12 cellular contexts compared by ENCODE assay signal in the genomic region with DNA sequence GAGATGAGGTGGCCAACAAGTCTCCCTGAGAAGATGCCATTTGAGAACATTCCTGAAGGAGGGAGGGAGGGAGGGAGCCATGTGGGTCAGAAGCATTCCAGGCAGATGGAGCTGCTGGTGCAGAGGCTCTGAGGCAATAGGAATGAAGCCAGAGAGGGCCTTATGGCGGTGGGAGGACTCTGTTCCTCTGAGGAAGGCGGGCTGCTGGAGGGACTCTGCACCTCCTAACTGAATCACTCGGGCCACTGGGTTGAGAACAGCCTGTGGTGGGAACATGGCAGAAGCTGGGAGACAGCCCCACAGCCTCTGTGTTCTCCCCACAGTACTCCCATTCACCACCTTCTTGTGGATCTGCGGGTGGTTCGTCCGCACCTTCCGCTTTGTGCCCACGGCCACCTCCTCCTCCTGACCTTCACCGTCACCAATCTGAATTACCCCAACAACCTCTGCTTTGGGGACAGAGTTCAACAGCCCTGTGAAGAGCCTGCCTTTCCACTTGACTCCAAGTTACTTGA. TPM values are rescaled to one million over a fixed set of nuclear protein-coding genes. Genes with fewer than 3 reads are reported as not detected.
A peak's percentile ranks its signal among the peaks of the same experiment; 100 is the strongest.
DNase-seq lines count a peak whose midpoint lies in the region; ATAC-seq lines count a peak whose summit lies in the region.
"Had no signal": no experiment of that assay in that cellular context is flagged by ENCODE, and none has a peak within 500 bp of the region (broad histone marks: within the 10 kb centered on the region; RNA-seq: fewer than 3 reads in every experiment).

No MANE protein-coding gene starts in this region.

- H4K91ac ChIP-seq in mesenchymal stem cell (ENCODE audit: low read length), result no peak overlapping the region

- H3K4ac ChIP-seq in mesenchymal stem cell (ENCODE audit: low read depth in 1 of 2, low read length in 2 of 2), result no peak overlapping the region

- H3K4me2 ChIP-seq in mesenchymal stem cell (ENCODE audit: low read length, poor library complexity, severe bottlenecking), result no peak overlapping the region

- no peak overlapping the region for H3K4me3 ChIP-seq in mesenchymal stem cell (ENCODE audit: insufficient read depth in 1 of 2, low read depth in 1 of 2, low read length in 2 of 2)
- H3K4me3 ChIP-seq: sigmoid colon had no signal

- H3K23ac ChIP-seq in mesenchymal stem cell (ENCODE audit: low read length in 2 of 2), result no peak overlapping the region

- H3K79me1 ChIP-seq in mesenchymal stem cell (replicated peaks; ENCODE audit: low read length, poor library complexity, severe bottlenecking), result no peaks in the 10 kb centered on the region

- ATAC-seq in HG03571 (IDR thresholded peaks at IDR 0.05; ENCODE audit: unreplicated experiment), result no peak

- WGBS in mesenchymal stem cell, result 93% methylated on average over 9 of the region's 9 CpGs

- no peak overlapping the region for H3K14ac ChIP-seq in mesenchymal stem cell (ENCODE audit: low read length in 2 of 2)

- H3K9me3 ChIP-seq in mesenchymal stem cell (ENCODE audit: control insufficient read depth, low read length), result peaks cover 5% of the 10 kb centered on the region
- H3K9me3 ChIP-seq: sigmoid colon had no signal

- H2BK12ac ChIP-seq in mesenchymal stem cell (ENCODE audit: low read length in 2 of 2), result no peak overlapping the region

- no peak overlapping the region for H2AFZ ChIP-seq in mesenchymal stem cell (ENCODE audit: low read depth, low read length)

- H2BK120ac ChIP-seq in mesenchymal stem cell (ENCODE audit: low read depth, low read length), result no peak overlapping the region

- no peak overlapping the region for H3K18ac ChIP-seq in mesenchymal stem cell (ENCODE audit: low read depth in 1 of 2, low read length in 2 of 2)

- no peak overlapping the region for H2BK5ac ChIP-seq in mesenchymal stem cell (ENCODE audit: low read depth, low read length, poor library complexity, severe bottlenecking)

- no peak overlapping the region for H2AK5ac ChIP-seq in mesenchymal stem cell (ENCODE audit: low read length, severe bottlenecking)

- peak; percentile 18 for DNase-seq in activated CD8-positive, alpha-beta memory T cell treated with anti-CD3 and anti-CD28 coated beads, Interleukin-2, amount 50 U/mL, for 48 hours
- DNase-seq in activated CD8-positive, alpha-beta memory T cell treated with anti-CD3 and anti-CD28 coated beads, Interleukin-2, amount 50 U/mL, for 4 hours, result no peak
- DNase-seq in dedifferentiated amniotic fluid mesenchymal stem cell (ENCODE audit: extremely low spot score) (peak; percentile 67), mesenchymal stem cell (peak; percentile 35), NCI-H1105 treated with DMSO at 0.1 percent for 48 hours (lab: John Stamatoyannopoulos, UW) (no peak), HT-29 (ENCODE audit: low spot score) (no peak), glomerular visceral epithelial cell (ENCODE audit: extremely low spot score) (no peak)
- DNase-seq: ACHN, amygdala, sigmoid colon had no signal

- no peak overlapping the region for H3K27ac ChIP-seq in mesenchymal stem cell (ENCODE audit: low read length, poor library complexity, severe bottlenecking)
- H3K27ac ChIP-seq: sigmoid colon had no signal

- H3K27me3 ChIP-seq in mesenchymal stem cell (ENCODE audit: control insufficient read depth in 1 of 2, insufficient read depth in 1 of 2, low read length in 2 of 2), result peaks cover 15 to 29% of the 10 kb centered on the region in 2 experiments

- H3K4me1 ChIP-seq in mesenchymal stem cell (ENCODE audit: control insufficient read depth, insufficient read depth, low read depth, low read length), result peaks cover 6% of the 10 kb centered on the region

- H3K9ac ChIP-seq in mesenchymal stem cell (ENCODE audit: low read length), result no peak overlapping the region

- no peaks in the 10 kb centered on the region for H3K36me3 ChIP-seq in mesenchymal stem cell (ENCODE audit: control insufficient read depth in 1 of 2, insufficient read depth in 2 of 2, low read depth in 1 of 2, low read length in 2 of 2)
- H3K36me3 ChIP-seq: sigmoid colon had no signal

- no peak overlapping the region for H4K8ac ChIP-seq in mesenchymal stem cell (ENCODE audit: low read length)

- H2BK15ac ChIP-seq in mesenchymal stem cell (ENCODE audit: low read depth, poor library complexity, severe bottlenecking), result no peak overlapping the region

RNA-seq across cellular contexts. Expression of a gene that starts 2.4 kb away (rescaled TPM):
- 0.03 TPM for polyA plus RNA-seq in mesenchymal stem cell (2013, experiment 1 of 2)
- polyA plus RNA-seq in mesenchymal stem cell (2013, experiment 2 of 2), result 0.04 TPM
- total RNA-seq in HT-29 (2014; rRNA removed; shearing (Covaris generic)), result 64.2 and 65.2 TPM in 2 replicates
- total RNA-seq: Daoy, sigmoid colon had no signal

RNA-seq across cellular contexts. Expression of a gene that starts 18.0 kb away (rescaled TPM):
- not detected for polyA plus RNA-seq in mesenchymal stem cell (2013, experiment 1 of 2)
- polyA plus RNA-seq in mesenchymal stem cell (2013, experiment 2 of 2), result not detected
- 39.0 and 58.2 TPM in 2 replicates for total RNA-seq in HT-29 (2014; rRNA removed; shearing (Covaris generic))
- total RNA-seq: Daoy had no signal

RNA-seq across cellular contexts. Expression of a gene that starts 33.4 kb away (rescaled TPM):
- polyA plus RNA-seq in mesenchymal stem cell (2013, experiment 1 of 2), result 0.06 TPM
- polyA plus RNA-seq in mesenchymal stem cell (2013, experiment 2 of 2), result 0.15 TPM
- not detected in 2 replicates for total RNA-seq in HT-29 (2014; rRNA removed; shearing (Covaris generic))

Comparison
In these comparisons a context has a peak if more than half of its experiments do, and no peak if none do; other contexts are left out.
1. DNase-seq: peak in activated CD8-positive, alpha-beta memory T cell treated with anti-CD3 and anti-CD28 coated beads, Interleukin-2, amount 50 U/mL, for 48 hours (single experiment), dedifferentiated amniotic fluid mesenchymal stem cell (single experiment) and mesenchymal stem cell (single experiment); none in activated CD8-positive, alpha-beta memory T cell treated with anti-CD3 and anti-CD28 coated beads, Interleukin-2, amount 50 U/mL, for 4 hours (single experiment), NCI-H1105 treated with DMSO at 0.1 percent for 48 hours (single experiment), HT-29 (single experiment) and glomerular visceral epithelial cell (single experiment).